ENCODE assay signal across 8 cellular contexts in the genomic region with DNA sequence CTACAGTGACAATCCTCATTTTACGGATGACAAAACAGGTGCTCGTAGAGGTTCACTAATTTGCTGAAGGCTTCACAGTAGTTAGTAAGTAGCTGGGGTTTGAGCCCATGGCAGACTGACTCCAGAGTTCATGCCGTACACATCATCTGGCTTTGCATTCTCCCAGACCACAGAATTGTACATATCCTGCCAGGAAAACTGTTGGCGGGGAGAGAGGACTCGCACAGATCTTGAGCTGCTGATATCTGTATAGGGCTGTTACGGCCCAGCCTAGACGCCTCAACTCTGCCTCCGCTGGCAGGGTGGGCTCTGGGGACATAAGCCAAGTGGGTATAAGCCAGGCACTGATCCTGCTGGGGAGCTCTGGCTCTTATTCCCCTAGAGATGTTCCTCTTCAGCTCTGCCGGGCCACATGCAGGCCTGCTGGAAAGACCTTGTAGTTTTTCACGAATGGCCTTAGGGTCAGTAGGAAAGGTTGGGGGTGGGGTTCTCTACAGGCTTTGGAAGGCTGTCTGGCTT. TPM values are rescaled to one million over a fixed set of nuclear protein-coding genes. Genes with fewer than 3 reads are reported as not detected.
DNase-seq lines count a peak whose midpoint lies in the region; ATAC-seq and TF ChIP-seq lines count a peak whose summit lies in the region.
"Had no signal": no experiment of that assay in that cellular context is flagged by ENCODE, and none has a peak within 500 bp of the region (broad histone marks: within the 10 kb centered on the region; RNA-seq: fewer than 3 reads in every experiment).

No MANE protein-coding gene starts in this region.

- POLR2A ChIA-PET in MCF 10A (lab: Yijun Ruan, JAX): interaction anchor here (0.9 to 2.1 kb wide), 3 partner anchors 9 to 58 kb away, joined by 4 read pairs; no protein-coding TSS in a partner anchor

- no peaks in the 10 kb centered on the region for H3K36me3 ChIP-seq in suprapubic skin

- H3K9me3 ChIP-seq in suprapubic skin: no peaks in the 10 kb centered on the region
- H3K9me3 ChIP-seq: SJSA1 had no signal

- H3K4me3 ChIP-seq in suprapubic skin: no peak overlapping the region
- H3K4me3 ChIP-seq: SJSA1 had no signal

- TF ChIP-seq CTCF in HFFc6 (IDR thresholded peaks at IDR 0.05): no peak
- TF ChIP-seq CTCF in MCF 10A (IDR thresholded peaks at IDR 0.05; ENCODE audit: unreplicated experiment): no peak
- no peak for TF ChIP-seq CTCF in suprapubic skin (IDR thresholded peaks at IDR 0.05)

- H3K4me1 ChIP-seq in suprapubic skin: peaks cover 77% of the 10 kb centered on the region

- H3K27me3 Mint-ChIP-seq in HFFc6 (ENCODE audit: insufficient read depth) (peaks cover 2% of the 10 kb centered on the region; the same call in 1 of the 2 replicates), MCF 10A (ENCODE audit: insufficient read depth, unreplicated experiment) (no peaks in the 10 kb centered on the region)

- peak overlapping the region; percentile 85 for H3K27ac Mint-ChIP-seq in HFFc6
- H3K27ac Mint-ChIP-seq in MCF 10A (ENCODE audit: low read depth, unreplicated experiment): peak overlapping the region; percentile 54

- H3K36me3 Mint-ChIP-seq in HFFc6 (ENCODE audit: low read depth) (no peaks in the 10 kb centered on the region), MCF 10A (ENCODE audit: insufficient read depth, unreplicated experiment) (peaks cover 35% of the 10 kb centered on the region)

- TF ChIP-seq EP300 in suprapubic skin (IDR thresholded peaks at IDR 0.05): no peak

- H3K27ac ChIP-seq in suprapubic skin: peak overlapping the region; percentile 49
- H3K27ac ChIP-seq: SJSA1 had no signal

- intact Hi-C loops in MCF 10A (cut with micrococcal nuclease): no loop called here

- peaks cover 75% of the 10 kb centered on the region for H3K4me1 Mint-ChIP-seq in HFFc6 (ENCODE audit: low read depth)
- peaks cover 64% of the 10 kb centered on the region for H3K4me1 Mint-ChIP-seq in MCF 10A (ENCODE audit: insufficient read depth, unreplicated experiment)

- TF ChIP-seq POLR2A in suprapubic skin (IDR thresholded peaks at IDR 0.05): no peak

- DNase-seq in HFFc6 (peak; percentile 86), MCF 10A (ENCODE audit: unreplicated experiment) (no peak), left kidney (ENCODE audit: low read depth, low spot score) (peak; percentile 45), suprapubic skin (ENCODE audit: low spot score in 2 of 2) (no peak), DMS153 (lab: John Stamatoyannopoulos, UW) (no peak)

- H3K27me3 ChIP-seq in suprapubic skin: no peaks in the 10 kb centered on the region
- H3K27me3 ChIP-seq: SJSA1 had no signal

- WGBS in suprapubic skin: 30% methylated on average over 10 of the region's 10 CpGs

- H3K9me3 Mint-ChIP-seq in HFFc6: no peaks in the 10 kb centered on the region
- H3K9me3 Mint-ChIP-seq in MCF 10A (ENCODE audit: unreplicated experiment): no peaks in the 10 kb centered on the region

- CTCF ChIA-PET in MCF 10A (lab: Yijun Ruan, JAX): interaction anchor here (0.6 to 1.1 kb wide), 2 partner anchors 24 to 122 kb away, joined by 3 to 5 read pairs; no protein-coding TSS in a partner anchor

- H3K4me3 Mint-ChIP-seq in HFFc6 (peak overlapping the region; percentile 56), MCF 10A (ENCODE audit: unreplicated experiment) (no peak overlapping the region)

- BruUV-seq in MCF 10A (replicated peaks; lab: Mats Ljungman, UMichigan): no TSS peak

- ATAC-seq in esophagus mucosa (no peak), GM19328 (IDR thresholded peaks at IDR 0.05; ENCODE audit: unreplicated experiment) (no peak)

RNA-seq across cellular contexts. Expression of a gene that starts 16.3 kb away (rescaled TPM):
- 100 to 1,000 TPM; 204 to 228 (median 208) TPM for total RNA-seq in HFFc6 (2021; fragmentation: NEBNext Ultra II Directional; extraction: Animal tissue kit (Norgen Biotek cat#: 25700))
- total RNA-seq in MCF 10A (2022) (321 and 340 TPM in 2 replicates), suprapubic skin (100 to 1,000 TPM in 3 of 4 donors, 10 to 100 TPM in 1; 98.5 to 127 (median 110) TPM), esophagus mucosa (144 TPM)

Comparison
In these comparisons a context has a peak if more than half of its experiments do, and no peak if none do; other contexts are left out.
1. DNase-seq: peak in HFFc6 (single experiment) and left kidney (single experiment); none in MCF 10A (single experiment), suprapubic skin (0 of 2) and DMS153 (single experiment).